12 cellular contexts compared by ENCODE assay signal in the genomic region with DNA sequence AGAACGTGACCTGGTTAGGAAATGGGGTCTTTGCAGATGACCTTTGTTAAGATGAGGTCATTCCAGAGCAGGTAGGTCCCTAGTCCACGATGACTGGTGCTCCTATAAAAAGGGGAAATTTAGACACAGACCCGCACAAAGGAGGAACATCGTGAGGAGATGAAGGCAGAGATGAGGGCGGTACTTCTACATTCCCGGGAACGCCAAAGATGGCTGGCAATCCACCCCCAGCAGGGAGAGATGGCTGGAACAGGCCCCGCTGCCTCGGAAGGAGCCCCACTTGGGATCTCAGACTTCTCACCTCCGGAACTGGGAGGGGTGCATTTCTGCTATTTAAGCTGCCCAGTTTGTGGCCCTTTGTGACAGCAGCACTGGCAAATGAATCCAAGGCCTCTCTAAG.
"Had no signal": no experiment of that assay in that cellular context is flagged by ENCODE, and none has a peak within 500 bp of the region (broad histone marks: within the 10 kb centered on the region; RNA-seq: fewer than 3 reads in every experiment).

No MANE protein-coding gene starts in this region.

- H3K27me3 Mint-ChIP-seq: activated B cell treated with CpG ODN at 0.5 μM for 24 hours; activated naive CD8-positive, alpha-beta T cell treated with anti-CD3 and anti-CD28 coated beads, Interleukin-2, amount 10 ng/mL, durations not matched to agents 7 days and 5 days; naive B cell; T-helper 17 cell had no signal

- H3K27me3 ChIP-seq: upper lobe of right lung had no signal

- H3K36me3 ChIP-seq: upper lobe of right lung had no signal

- H3K36me3 Mint-ChIP-seq: naive B cell had no signal

- H3K9me3 Mint-ChIP-seq: activated B cell treated with CpG ODN at 0.5 μM for 24 hours; activated naive CD8-positive, alpha-beta T cell treated with anti-CD3 and anti-CD28 coated beads, Interleukin-2, amount 10 ng/mL, durations not matched to agents 7 days and 5 days; endodermal cell; naive B cell had no signal

- DNase-seq: activated B cell treated with CpG ODN at 0.5 μM for 24 hours; activated CD4-positive, alpha-beta T cell treated with anti-CD3 and anti-CD28 coated beads for 48 hours; activated gamma-delta T cell treated with Interleukin-2 at 50 U/mL for 16 hours; activated naive CD8-positive, alpha-beta T cell treated with anti-CD3 and anti-CD28 coated beads, Interleukin-2, amount 10 ng/mL, durations not matched to agents 7 days and 5 days; dermis blood vessel endothelial cell; endodermal cell; erythroblast; naive B cell; stimulated activated CD4-positive, alpha-beta T cell treated with anti-CD3 and anti-CD28 coated beads, Interleukin-2, amount 100 ng/mL, for 48 hours; stimulated activated naive CD4-positive, alpha-beta T cell; T-helper 17 cell; upper lobe of right lung had no signal

- H3K4me3 ChIP-seq: upper lobe of right lung had no signal

- H3K4me3 Mint-ChIP-seq: activated B cell treated with CpG ODN at 0.5 μM for 24 hours; activated naive CD8-positive, alpha-beta T cell treated with anti-CD3 and anti-CD28 coated beads, Interleukin-2, amount 10 ng/mL, durations not matched to agents 7 days and 5 days; endodermal cell; naive B cell; T-helper 17 cell had no signal

- H3K27ac Mint-ChIP-seq: activated B cell treated with CpG ODN at 0.5 μM for 24 hours, endodermal cell, T-helper 17 cell had no signal

- H3K27ac ChIP-seq: upper lobe of right lung had no signal

- ATAC-seq: T-helper 17 cell, upper lobe of right lung had no signal
